ENCODE assay signal across 9 cellular contexts in genomic region chr3:126522363-126522788, GRCh38. TPM values are rescaled to one million over a fixed set of nuclear protein-coding genes. Genes with fewer than 3 reads are reported as not detected.
DNase-seq lines count a peak whose midpoint lies in the region; ATAC-seq and TF ChIP-seq lines count a peak whose summit lies in the region.
"Had no signal": no experiment of that assay in that cellular context is flagged by ENCODE, and none has a peak within 500 bp of the region (broad histone marks: within the 10 kb centered on the region; RNA-seq: fewer than 3 reads in every experiment).

No MANE protein-coding gene starts in this region.

- WGBS in body of pancreas, 2 donors = 0 to 2% methylated on average over 2 to 6 of the region's 6 CpGs
- WGBS in spleen, 5 donors = 0 to 1% (median 1%) methylated on average over 6 of the region's 6 CpGs

- H3K9me3 ChIP-seq in body of pancreas (no peaks in the 10 kb centered on the region), spleen (no peaks in the 10 kb centered on the region)

- peaks cover 14% of the 10 kb centered on the region for H3K4me1 ChIP-seq in body of pancreas
- peaks cover 3 to 53% (median 31%) of the 10 kb centered on the region in 6 donors for H3K4me1 ChIP-seq in spleen

- DNase-seq in G401 (ENCODE audit: low spot score) (peak; percentile 80), LNCaP clone FGC (ENCODE audit: low read depth) (no peak), T1000 (lab: John Stamatoyannopoulos, UW) (peak; percentile 35), body of pancreas (peak; percentile 55 to 65 (median 58)), iPS-NIHi11 (ENCODE audit: low spot score) (peak; percentile 87), spleen (peak; percentile 78)

- no peak for ATAC-seq in body of pancreas
- no peak for ATAC-seq in GM18870 (IDR thresholded peaks at IDR 0.05; ENCODE audit: unreplicated experiment)
- ATAC-seq in HG03159 (IDR thresholded peaks at IDR 0.05; ENCODE audit: unreplicated experiment) = no peak
- ATAC-seq: activated naive CD4-positive, alpha-beta T cell treated with anti-CD3 and anti-CD28 coated beads, Interleukin-2, amount 50 U/mL, for 72 hours had no signal

- H3K4me3 ChIP-seq in LNCaP clone FGC (ENCODE audit: low read depth, low read length) (no peak overlapping the region), body of pancreas (no peak overlapping the region), spleen (no peak overlapping the region)

- in situ Hi-C loops in G401 (cut with HindIII; ENCODE audit: low sequenced_read_pairs) = no loop called here

- intact Hi-C loops in body of pancreas (cut with DNase I) = loop anchor here (10.0 kb wide), 1 partner anchor 932 kb away; no protein-coding TSS in a partner anchor
- intact Hi-C loops in spleen (cut with DNase I; ENCODE audit: low total_unique reads) = loop anchor here (10.0 kb wide), 1 partner anchor 132 kb away; the partner anchor contains the start of gene TXNRD3

- H3K27ac ChIP-seq in body of pancreas = no peak overlapping the region
- H3K27ac ChIP-seq in spleen = no peak overlapping the region

- H3K27me3 ChIP-seq in body of pancreas = no peaks in the 10 kb centered on the region
- H3K27me3 ChIP-seq in spleen (replicated peaks in 1 of 7) = peaks cover 0 to 60% (median 16%) of the 10 kb centered on the region in 7 donors

- H3K36me3 ChIP-seq in body of pancreas (replicated peaks in 1 of 2; ENCODE audit: insufficient read depth in 1 of 2, low read depth in 2 of 2) (no peaks in the 10 kb centered on the region), spleen (no peaks in the 10 kb centered on the region)

- TF ChIP-seq POLR2A in body of pancreas (IDR thresholded peaks at IDR 0.05) = no peak
- no peak for TF ChIP-seq POLR2A in spleen (IDR thresholded peaks at IDR 0.05)

- peak; percentile 89 for TF ChIP-seq CTCF in LNCaP clone FGC (IDR thresholded peaks at IDR 0.05; ENCODE audit: control insufficient read depth, extremely low read depth, insufficient read depth)
- TF ChIP-seq CTCF in body of pancreas (IDR thresholded peaks at IDR 0.05) = peak; percentile 74 to 94 (median 85)
- TF ChIP-seq CTCF in spleen (IDR thresholded peaks at IDR 0.05 in 8 of 11, conservative IDR thresholded peaks at IDR 0.05 in 3 of 11) = peak; percentile 76 to 94 (median 91)

RNA-seq across cellular contexts. Expression of gene CHST13, which starts 1.6 kb away (rescaled TPM):
- 0.49 and 2.0 TPM in 2 replicates for total RNA-seq in G401 (2014; rRNA removed; shearing (Covaris generic))
- total RNA-seq in body of pancreas = 1 to 10 TPM in 1 of 2 donors, not detected in 1; 2.3 TPM
- 10 to 100 TPM in 1 of 7 donors, 1 to 10 TPM in 6; 2.4 to 11.2 (median 5.6) TPM for total RNA-seq in spleen
- 1 to 10 TPM in 2 of 3 donors, under 1 TPM in 1; 0.26 to 1.8 (median 1.0) TPM for polyA plus RNA-seq in spleen
- total RNA-seq: activated naive CD4-positive, alpha-beta T cell treated with anti-CD3 and anti-CD28 coated beads, Interleukin-2, amount 50 U/mL, for 72 hours had no signal

RNA-seq across cellular contexts. Expression of gene UROC1, which starts 4.8 kb away (rescaled TPM):
- not detected in 2 replicates for total RNA-seq in G401 (2014; rRNA removed; shearing (Covaris generic))
- total RNA-seq in body of pancreas = not detected
- total RNA-seq in spleen = under 1 TPM in 1 of 7 donors, not detected in 6; 0.16 TPM
- polyA plus RNA-seq in spleen = under 1 TPM; 0.02 to 0.03 (median 0.02) TPM
- total RNA-seq: activated naive CD4-positive, alpha-beta T cell treated with anti-CD3 and anti-CD28 coated beads, Interleukin-2, amount 50 U/mL, for 72 hours had no signal

RNA-seq across cellular contexts. Expression of gene C3orf22, which starts 36.4 kb away (rescaled TPM):
- total RNA-seq in G401 (2014; rRNA removed; shearing (Covaris generic)) = not detected in 2 replicates
- total RNA-seq in body of pancreas (not detected), spleen (not detected)
- polyA plus RNA-seq in spleen = not detected
- total RNA-seq: activated naive CD4-positive, alpha-beta T cell treated with anti-CD3 and anti-CD28 coated beads, Interleukin-2, amount 50 U/mL, for 72 hours had no signal

RNA-seq across cellular contexts. Expression of gene ZXDC, which starts 46.7 kb away (rescaled TPM):
- 11.4 and 18.9 TPM in 2 replicates for total RNA-seq in G401 (2014; rRNA removed; shearing (Covaris generic))
- total RNA-seq in body of pancreas (10 to 100 TPM; 33.9 to 39.4 TPM), spleen (10 to 100 TPM; 32.4 to 75.3 (median 50.0) TPM)
- 10 to 100 TPM in 2 of 3 donors, 1 to 10 TPM in 1; 7.5 to 14.6 (median 13.2) TPM for polyA plus RNA-seq in spleen
